In genomic region chr3:45008117-45008516, GRCh38 we compare ENCODE assay signal across 23 cellular contexts. TPM values are rescaled to one million over a fixed set of nuclear protein-coding genes. Genes with fewer than 3 reads are reported as not detected.
A peak's percentile ranks its signal among the peaks of the same experiment; 100 is the strongest.
DNase-seq lines count a peak whose midpoint lies in the region; ATAC-seq, FAIRE-seq and TF ChIP-seq lines count a peak whose summit lies in the region.
"Had no signal": no experiment of that assay in that cellular context is flagged by ENCODE, and none has a peak within 500 bp of the region (broad histone marks: within the 10 kb centered on the region; RNA-seq: fewer than 3 reads in every experiment).

No MANE protein-coding gene starts in this region.

- ATAC-seq in activated CD8-positive, alpha-beta T cell treated with anti-CD3 and anti-CD28 coated beads, Interleukin-2, amount 10 ng/mL, durations not matched to agents 7 days and 5 days: no peak
- ATAC-seq in activated CD8-positive, alpha-beta T cell treated with anti-CD3 and anti-CD28 coated beads for 36 hours: no peak
- ATAC-seq in upper lobe of left lung (ENCODE audit: low FRiP score in 2 of 2) (no peak), GM18502 (IDR thresholded peaks at IDR 0.05; ENCODE audit: poor library complexity, unreplicated experiment) (no peak), GM21360 (IDR thresholded peaks at IDR 0.05; ENCODE audit: unreplicated experiment) (no peak)
- ATAC-seq: heart left ventricle, K562 had no signal

- H4K20me1 ChIP-seq in mammary epithelial cell (ENCODE audit: insufficient read depth, low read length) (no peaks in the 10 kb centered on the region), keratinocyte (ENCODE audit: control insufficient read depth, extremely low read depth, insufficient read depth, low read length) (no peaks in the 10 kb centered on the region)

- CTCF ChIA-PET in activated CD8-positive, alpha-beta T cell treated with anti-CD3 and anti-CD28 coated beads, Interleukin-2, amount 10 ng/mL, durations not matched to agents 7 days and 5 days (lab: Charles Lee): no interaction called here
- CTCF ChIA-PET in activated CD8-positive, alpha-beta T cell treated with anti-CD3 and anti-CD28 coated beads for 36 hours (lab: Charles Lee): interaction anchor here (1.2 to 1.3 kb wide), 2 partner anchors 16 to 21 kb away, joined by 3 read pairs; no protein-coding TSS in a partner anchor
- CTCF ChIA-PET in mammary epithelial cell (lab: Charles Lee; ENCODE audit: low non-redundant PET): no interaction called here

- H3K4me2 ChIP-seq in mammary epithelial cell (ENCODE audit: insufficient read depth, low read depth, low read length) (no peak overlapping the region), keratinocyte (ENCODE audit: control insufficient read depth, extremely low read depth, insufficient read depth, low read depth, low read length) (no peak overlapping the region)

- FAIRE-seq in keratinocyte (lab: Jason Lieb, UNC): peak; percentile 63
- FAIRE-seq: islet of Langerhans, K562, small intestine had no signal

- no peak overlapping the region for H3K27ac ChIP-seq in mammary epithelial cell (ENCODE audit: insufficient read depth, low read depth, low read length)
- H3K27ac ChIP-seq in keratinocyte (ENCODE audit: control insufficient read depth, insufficient read depth, low read length): no peak overlapping the region
- H3K27ac ChIP-seq in upper lobe of left lung: peak overlapping the region; percentile 17 to 90 (median 33)
- H3K27ac ChIP-seq: VCaP had no signal

- POLR2A ChIA-PET in activated CD8-positive, alpha-beta T cell treated with anti-CD3 and anti-CD28 coated beads, Interleukin-2, amount 10 ng/mL, durations not matched to agents 7 days and 5 days (lab: Charles Lee): no interaction called here
- POLR2A ChIA-PET in activated CD8-positive, alpha-beta T cell treated with anti-CD3 and anti-CD28 coated beads for 36 hours (lab: Charles Lee): no interaction called here

- H3K27ac Mint-ChIP-seq in activated CD8-positive, alpha-beta T cell treated with anti-CD3 and anti-CD28 coated beads, Interleukin-2, amount 10 ng/mL, durations not matched to agents 7 days and 5 days: peak overlapping the region; percentile 3
- H3K27ac Mint-ChIP-seq in activated CD8-positive, alpha-beta T cell treated with anti-CD3 and anti-CD28 coated beads for 36 hours: no peak overlapping the region
- H3K27ac Mint-ChIP-seq: activated CD4-positive, alpha-beta memory T cell treated with anti-CD3 and anti-CD28 coated beads, Interleukin-2, amount 10 ng/mL, durations not matched to agents 7 days and 5 days; activated T-helper 1 cell treated with anti-CD3 and anti-CD28 coated beads, Interleukin-12 subunit alpha, Interleukin-12 subunit beta, Interleukin-2, Interleukin-4 antibody, amounts not matched to agents 30 ng/mL and 10 ng/mL and 1 ng/mL, durations not matched to agents 14 hours and 24 hours and 36 hours had no signal

- H3K36me3 ChIP-seq in mammary epithelial cell (ENCODE audit: insufficient read depth, low read length) (peaks cover 21% of the 10 kb centered on the region), keratinocyte (ENCODE audit: control insufficient read depth in 2 of 2, extremely low read depth in 1 of 2, insufficient read depth in 2 of 2, low read length in 2 of 2) (peaks cover 24 to 41% of the 10 kb centered on the region in 2 experiments), upper lobe of left lung (peaks cover 0 to 46% (median 6%) of the 10 kb centered on the region in 4 donors)

- peaks cover 10% of the 10 kb centered on the region for H3K9me3 Mint-ChIP-seq in activated CD8-positive, alpha-beta T cell treated with anti-CD3 and anti-CD28 coated beads, Interleukin-2, amount 10 ng/mL, durations not matched to agents 7 days and 5 days (ENCODE audit: insufficient read depth)
- H3K9me3 Mint-ChIP-seq in activated CD8-positive, alpha-beta T cell treated with anti-CD3 and anti-CD28 coated beads for 36 hours: peaks cover 9% of the 10 kb centered on the region

- H3K4me1 ChIP-seq in mammary epithelial cell (ENCODE audit: insufficient read depth, low read length) (peaks cover 41% of the 10 kb centered on the region), keratinocyte (ENCODE audit: control insufficient read depth, extremely low read depth, insufficient read depth, low read length) (peaks cover 35% of the 10 kb centered on the region), upper lobe of left lung (peaks cover 30 to 34% (median 32%) of the 10 kb centered on the region in 4 donors)

- WGBS in mammary epithelial cell (ENCODE audit: low coverage, missing lambda C conversion rate): no CpG with 5 or more reads among the region's 1 CpG
- 100% methylated on average over 1 of the region's 1 CpG for WGBS in upper lobe of left lung, 2 donors

- TF ChIP-seq POLR2A in upper lobe of left lung (IDR thresholded peaks at IDR 0.05): no peak

- no peak overlapping the region for H3K4me3 Mint-ChIP-seq in activated CD8-positive, alpha-beta T cell treated with anti-CD3 and anti-CD28 coated beads, Interleukin-2, amount 10 ng/mL, durations not matched to agents 7 days and 5 days
- no peak overlapping the region for H3K4me3 Mint-ChIP-seq in activated CD8-positive, alpha-beta T cell treated with anti-CD3 and anti-CD28 coated beads for 36 hours
- H3K4me3 Mint-ChIP-seq: activated CD4-positive, alpha-beta memory T cell treated with anti-CD3 and anti-CD28 coated beads, Interleukin-2, amount 10 ng/mL, durations not matched to agents 7 days and 5 days; activated T-helper 1 cell treated with anti-CD3 and anti-CD28 coated beads, Interleukin-12 subunit alpha, Interleukin-12 subunit beta, Interleukin-2, Interleukin-4 antibody, amounts not matched to agents 30 ng/mL and 10 ng/mL and 1 ng/mL, durations not matched to agents 14 hours and 24 hours and 36 hours; CD8-positive, alpha-beta memory T cell had no signal

- H2AFZ ChIP-seq in mammary epithelial cell (ENCODE audit: low read depth, low read length) (no peak overlapping the region), keratinocyte (ENCODE audit: control insufficient read depth, low read length) (no peak overlapping the region)

- peaks cover 9% of the 10 kb centered on the region for H3K79me2 ChIP-seq in mammary epithelial cell (ENCODE audit: insufficient read depth, low read length)
- H3K79me2 ChIP-seq in keratinocyte (ENCODE audit: control insufficient read depth, insufficient read depth, low read length): no peaks in the 10 kb centered on the region

- dilution Hi-C loops in mammary epithelial cell (cut with HindIII; ENCODE audit: low sequenced_read_pairs) (no loop called here), keratinocyte (cut with MboI; ENCODE audit: extremely low pct_ligation_motif_present, low sequenced_read_pairs) (no loop called here)

- no TSS peak for BruUV-seq in mammary epithelial cell (replicated peaks; lab: Mats Ljungman, UMichigan)

- TF ChIP-seq EP300 in upper lobe of left lung (IDR thresholded peaks at IDR 0.05): no peak

- H3K9me3 ChIP-seq in mammary epithelial cell (replicated peaks; ENCODE audit: insufficient read depth, low read length): no peaks in the 10 kb centered on the region
- H3K9me3 ChIP-seq in keratinocyte (ENCODE audit: control insufficient read depth, low read depth, low read length): no peaks in the 10 kb centered on the region
- no peaks in the 10 kb centered on the region for H3K9me3 ChIP-seq in upper lobe of left lung
- H3K9me3 ChIP-seq: transverse colon had no signal

- no peaks in the 10 kb centered on the region for H3K27me3 ChIP-seq in mammary epithelial cell (ENCODE audit: insufficient read depth, low read length)
- no peaks in the 10 kb centered on the region for H3K27me3 ChIP-seq in keratinocyte (ENCODE audit: control insufficient read depth, extremely low read depth, insufficient read depth, low read length)
- no peaks in the 10 kb centered on the region for H3K27me3 ChIP-seq in upper lobe of left lung
- H3K27me3 ChIP-seq: heart left ventricle, transverse colon had no signal

- intact Hi-C loops in activated CD8-positive, alpha-beta T cell treated with anti-CD3 and anti-CD28 coated beads for 36 hours (cut with micrococcal nuclease): no loop called here
- intact Hi-C loops in mammary epithelial cell (cut with micrococcal nuclease): no loop called here

- H3K36me3 Mint-ChIP-seq in activated CD8-positive, alpha-beta T cell treated with anti-CD3 and anti-CD28 coated beads, Interleukin-2, amount 10 ng/mL, durations not matched to agents 7 days and 5 days (ENCODE audit: low read depth): peaks cover 60% of the 10 kb centered on the region
- peaks cover 58% of the 10 kb centered on the region for H3K36me3 Mint-ChIP-seq in activated CD8-positive, alpha-beta T cell treated with anti-CD3 and anti-CD28 coated beads for 36 hours (ENCODE audit: low read depth)

- peaks cover 23% of the 10 kb centered on the region for H3K4me1 Mint-ChIP-seq in activated CD8-positive, alpha-beta T cell treated with anti-CD3 and anti-CD28 coated beads, Interleukin-2, amount 10 ng/mL, durations not matched to agents 7 days and 5 days (ENCODE audit: low read depth)
- peaks cover 18% of the 10 kb centered on the region for H3K4me1 Mint-ChIP-seq in activated CD8-positive, alpha-beta T cell treated with anti-CD3 and anti-CD28 coated beads for 36 hours (ENCODE audit: low read depth)

- no peak for DNase-seq in activated CD8-positive, alpha-beta T cell treated with anti-CD3 and anti-CD28 coated beads, Interleukin-2, amount 10 ng/mL, durations not matched to agents 7 days and 5 days
- DNase-seq in activated CD8-positive, alpha-beta T cell treated with anti-CD3 and anti-CD28 coated beads for 36 hours: no peak
- peak; percentile 68 for DNase-seq in mammary epithelial cell
- no peak for DNase-seq in keratinocyte (ENCODE audit: low read depth, low spot score)
- no peak for DNase-seq in upper lobe of left lung
- no peak for DNase-seq in middle frontal gyrus (ENCODE audit: extremely low spot score, low spot score)
- DNase-seq: 8988T; activated CD4-positive, alpha-beta memory T cell treated with anti-CD3 and anti-CD28 coated beads, Interleukin-2, amount 10 ng/mL, durations not matched to agents 7 days and 5 days; amygdala; CD8-positive, alpha-beta memory T cell; heart left ventricle; midbrain; NCI-H1105; RPMI8226; small intestine; SW 1271; transverse colon had no signal

- no peaks in the 10 kb centered on the region for H3K27me3 Mint-ChIP-seq in activated CD8-positive, alpha-beta T cell treated with anti-CD3 and anti-CD28 coated beads, Interleukin-2, amount 10 ng/mL, durations not matched to agents 7 days and 5 days (ENCODE audit: low read depth)
- H3K27me3 Mint-ChIP-seq in activated CD8-positive, alpha-beta T cell treated with anti-CD3 and anti-CD28 coated beads for 36 hours: no peaks in the 10 kb centered on the region
- H3K27me3 Mint-ChIP-seq: activated CD4-positive, alpha-beta memory T cell treated with anti-CD3 and anti-CD28 coated beads, Interleukin-2, amount 10 ng/mL, durations not matched to agents 7 days and 5 days; CD8-positive, alpha-beta memory T cell had no signal

- H3K9ac ChIP-seq in mammary epithelial cell (ENCODE audit: insufficient read depth, low read length) (no peak overlapping the region), keratinocyte (ENCODE audit: control insufficient read depth, extremely low read depth, insufficient read depth, low read length) (no peak overlapping the region)

- in situ Hi-C loops in mammary epithelial cell (cut with MboI; ENCODE audit: low sequenced_read_pairs in 2 of 2): no loop called here

- TF ChIP-seq CTCF in activated CD8-positive, alpha-beta T cell treated with anti-CD3 and anti-CD28 coated beads for 36 hours (IDR thresholded peaks at IDR 0.05): no peak
- TF ChIP-seq CTCF in mammary epithelial cell (conservative IDR thresholded peaks at IDR 0.05 in 1 of 2, IDR thresholded peaks at IDR 0.05 in 1 of 2; ENCODE audit: extremely low read depth in 1 of 2, insufficient read depth in 1 of 2, low read depth in 1 of 2, low read length in 2 of 2) (no peak), keratinocyte (optimal IDR thresholded peaks at IDR 0.05 in 1 of 3, IDR thresholded peaks at IDR 0.05 in 1 of 3, conservative IDR thresholded peaks at IDR 0.05 in 1 of 3; ENCODE audit: extremely low read depth in 1 of 3, insufficient read depth in 2 of 3, low read length in 3 of 3) (no peak), upper lobe of left lung (IDR thresholded peaks at IDR 0.05) (no peak)

- H3K9me1 ChIP-seq in keratinocyte (ENCODE audit: control insufficient read depth, extremely low read depth, insufficient read depth, low read length): no peaks in the 10 kb centered on the region

- H3K4me3 ChIP-seq in mammary epithelial cell (replicated peaks in 1 of 3; ENCODE audit: insufficient read depth in 1 of 3, low read depth in 2 of 3, low read length in 3 of 3): no peak overlapping the region
- no peak overlapping the region for H3K4me3 ChIP-seq in keratinocyte (ENCODE audit: control insufficient read depth in 2 of 3, extremely low read depth in 1 of 3, insufficient read depth in 2 of 3, low read depth in 1 of 3, low read length in 3 of 3)
- H3K4me3 ChIP-seq in upper lobe of left lung: no peak overlapping the region
- H3K4me3 ChIP-seq: heart left ventricle, K562, transverse colon had no signal

RNA-seq across cellular contexts. Expression of gene CLEC3B, which starts 18.0 kb away (rescaled TPM):
- under 1 TPM; 0.29 TPM for total RNA-seq in activated CD8-positive, alpha-beta T cell treated with anti-CD3 and anti-CD28 coated beads, Interleukin-2, amount 10 ng/mL, durations not matched to agents 7 days and 5 days
- not detected for total RNA-seq in activated CD8-positive, alpha-beta T cell treated with anti-CD3 and anti-CD28 coated beads for 36 hours
- under 1 TPM in 1 of 2 donors, not detected in 1; 0.33 TPM for total RNA-seq in mammary epithelial cell
- 0.11 TPM for polyA plus RNA-seq in mammary epithelial cell
- polyA minus RNA-seq in mammary epithelial cell: not detected
- 0.08 TPM in 1 of 3 replicates, not detected in the others for polyA plus RNA-seq in keratinocyte
- not detected for polyA plus RNA-seq in keratinocyte (2011; ENCODE audit: low read depth)
- polyA plus RNA-seq in keratinocyte (2011; cell fraction: cytosol; rRNA removed): not detected in 2 replicates
- polyA plus RNA-seq in keratinocyte (2011; cell fraction: nucleus; rRNA removed): 0.16 TPM in 1 of 2 replicates, not detected in the other
- not detected in 2 replicates for polyA plus RNA-seq in keratinocyte (2012; ENCODE audit: low replicate concordance)
- polyA minus RNA-seq in keratinocyte: 0.20 TPM in 1 of 3 replicates, not detected in the others
- not detected for polyA minus RNA-seq in keratinocyte (2011; cell fraction: cytosol; rRNA and poly(A)+ RNA removed)
- polyA minus RNA-seq in keratinocyte (2011; cell fraction: nucleus; rRNA and poly(A)+ RNA removed): 0.63 TPM in 1 of 2 replicates, not detected in the other
- total RNA-seq in upper lobe of left lung: 100 to 1,000 TPM in 4 of 6 donors, 10 to 100 TPM in 1, 1 to 10 TPM in 1; 6.3 to 332 (median 140) TPM
- total RNA-seq: activated CD4-positive, alpha-beta memory T cell treated with anti-CD3 and anti-CD28 coated beads, Interleukin-2, amount 10 ng/mL, durations not matched to agents 7 days and 5 days; activated T-helper 1 cell treated with anti-CD3 and anti-CD28 coated beads, Interleukin-12 subunit alpha, Interleukin-12 subunit beta, Interleukin-2, Interleukin-4 antibody, amounts not matched to agents 30 ng/mL and 10 ng/mL and 1 ng/mL, durations not matched to agents 14 hours and 24 hours and 36 hours; K562 had no signal
- polyA plus RNA-seq: CD8-positive, alpha-beta memory T cell; K562 had no signal

RNA-seq across cellular contexts. Expression of gene EXOSC7, which starts 32.1 kb away (rescaled TPM):
- 10 to 100 TPM; 49.5 to 50.1 TPM for total RNA-seq in activated CD8-positive, alpha-beta T cell treated with anti-CD3 and anti-CD28 coated beads, Interleukin-2, amount 10 ng/mL, durations not matched to agents 7 days and 5 days
- 10 to 100 TPM; 79.8 to 80.7 TPM for total RNA-seq in activated CD8-positive, alpha-beta T cell treated with anti-CD3 and anti-CD28 coated beads for 36 hours
- total RNA-seq in mammary epithelial cell: 10 to 100 TPM; 34.5 to 59.8 TPM
- 93.4 TPM for polyA plus RNA-seq in mammary epithelial cell
- polyA minus RNA-seq in mammary epithelial cell: 50.0 TPM
- polyA plus RNA-seq in keratinocyte: 75.9 to 94.4 TPM (median 89.3 TPM) in 3 replicates
- 52.6 TPM for polyA plus RNA-seq in keratinocyte (2011; ENCODE audit: low read depth)
- 58.5 and 64.7 TPM in 2 replicates for polyA plus RNA-seq in keratinocyte (2011; cell fraction: cytosol; rRNA removed)
- 63.5 and 83.2 TPM in 2 replicates for polyA plus RNA-seq in keratinocyte (2011; cell fraction: nucleus; rRNA removed)
- polyA plus RNA-seq in keratinocyte (2012; ENCODE audit: low replicate concordance): 77.0 and 80.2 TPM in 2 replicates
- polyA minus RNA-seq in keratinocyte: 17.1 to 49.2 TPM (median 30.2 TPM) in 3 replicates
- polyA minus RNA-seq in keratinocyte (2011; cell fraction: cytosol; rRNA and poly(A)+ RNA removed): 21.9 TPM
- polyA minus RNA-seq in keratinocyte (2011; cell fraction: nucleus; rRNA and poly(A)+ RNA removed): 19.9 and 28.8 TPM in 2 replicates
- total RNA-seq in upper lobe of left lung: 10 to 100 TPM; 35.8 to 55.5 (median 41.1) TPM

RNA-seq across cellular contexts. Expression of gene ZDHHC3, which starts 32.1 kb away (rescaled TPM):
- total RNA-seq in activated CD8-positive, alpha-beta T cell treated with anti-CD3 and anti-CD28 coated beads, Interleukin-2, amount 10 ng/mL, durations not matched to agents 7 days and 5 days: 10 to 100 TPM; 62.3 to 71.3 TPM
- 10 to 100 TPM; 28.6 to 36.0 TPM for total RNA-seq in activated CD8-positive, alpha-beta T cell treated with anti-CD3 and anti-CD28 coated beads for 36 hours
- total RNA-seq in mammary epithelial cell: 100 to 1,000 TPM in 1 of 2 donors, 10 to 100 TPM in 1; 85.7 to 106 TPM
- 192 TPM for polyA plus RNA-seq in mammary epithelial cell
- polyA minus RNA-seq in mammary epithelial cell: 314 TPM
- 151 to 203 TPM (median 162 TPM) in 3 replicates for polyA plus RNA-seq in keratinocyte
- polyA plus RNA-seq in keratinocyte (2011; ENCODE audit: low read depth): 50.8 TPM
- polyA plus RNA-seq in keratinocyte (2011; cell fraction: cytosol; rRNA removed): 193 and 216 TPM in 2 replicates
- 123 and 154 TPM in 2 replicates for polyA plus RNA-seq in keratinocyte (2011; cell fraction: nucleus; rRNA removed)
- 68.9 and 89.7 TPM in 2 replicates for polyA plus RNA-seq in keratinocyte (2012; ENCODE audit: low replicate concordance)
- polyA minus RNA-seq in keratinocyte: 381 to 451 TPM (median 383 TPM) in 3 replicates
- 123 TPM for polyA minus RNA-seq in keratinocyte (2011; cell fraction: cytosol; rRNA and poly(A)+ RNA removed)
- 61.2 and 113 TPM in 2 replicates for polyA minus RNA-seq in keratinocyte (2011; cell fraction: nucleus; rRNA and poly(A)+ RNA removed)
- 100 to 1,000 TPM in 5 of 6 donors, 10 to 100 TPM in 1; 98.0 to 179 (median 115) TPM for total RNA-seq in upper lobe of left lung

Comparison
In these comparisons a context has a peak if more than half of its experiments do, and no peak if none do; other contexts are left out.
1. H3K27ac ChIP-seq: peak in upper lobe of left lung (4 of 4); none in mammary epithelial cell (single experiment) and keratinocyte (single experiment).
2. RNA of gene CLEC3B, which starts 18.0 kb away (total RNA-seq): 6.3 to 332 TPM in upper lobe of left lung; 0.33 TPM in mammary epithelial cell, 0.29 TPM in activated CD8-positive, alpha-beta T cell treated with anti-CD3 and anti-CD28 coated beads, Interleukin-2, amount 10 ng/mL, durations not matched to agents 7 days and 5 days and not detected in activated CD8-positive, alpha-beta T cell treated with anti-CD3 and anti-CD28 coated beads for 36 hours; every median in the first group is over 4 times any median in the second.